In the genomic region with DNA sequence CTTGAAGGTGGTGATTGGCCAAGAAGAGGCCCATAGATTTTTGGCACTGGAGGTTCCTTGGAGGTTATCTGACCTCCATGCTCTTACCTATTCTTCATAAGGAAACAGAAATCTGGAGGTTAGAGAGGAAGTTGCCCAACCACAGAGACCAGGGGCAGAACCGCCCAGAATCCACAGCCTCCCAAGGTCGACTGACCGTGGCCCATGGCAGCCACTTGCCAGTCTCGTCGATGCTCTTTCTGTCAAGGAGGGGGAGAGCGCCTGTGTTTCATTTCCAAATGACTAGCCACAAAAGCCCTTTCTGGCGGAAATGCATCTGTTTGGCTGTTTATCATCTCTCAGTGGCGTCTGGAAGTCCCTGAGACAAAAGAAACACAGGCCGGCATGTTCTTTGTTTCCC, we compare ENCODE assay signal across 12 cellular contexts. TPM values are rescaled to one million over a fixed set of nuclear protein-coding genes. Genes with fewer than 3 reads are reported as not detected.
DNase-seq lines count a peak whose midpoint lies in the region; ATAC-seq and TF ChIP-seq lines count a peak whose summit lies in the region.
"Had no signal": no experiment of that assay in that cellular context is flagged by ENCODE, and none has a peak within 500 bp of the region (broad histone marks: within the 10 kb centered on the region; RNA-seq: fewer than 3 reads in every experiment).

No MANE protein-coding gene starts in this region.

- H3K9ac ChIP-seq in OCI-LY3 (ENCODE audit: low read length) (no peak overlapping the region), smooth muscle cell (ENCODE audit: low read depth) (no peak overlapping the region)

- H3F3A ChIP-seq in smooth muscle cell (ENCODE audit: low read depth), result no peaks in the 10 kb centered on the region

- H3K36me3 ChIP-seq in OCI-LY3 (replicated peaks; ENCODE audit: low read depth, low read length) (no peaks in the 10 kb centered on the region), smooth muscle cell (ENCODE audit: low read depth) (no peaks in the 10 kb centered on the region)

- no peak for TF ChIP-seq CTCF in OCI-LY3 (IDR thresholded peaks at IDR 0.05; ENCODE audit: low read depth, low read length)
- no peak for TF ChIP-seq CTCF in smooth muscle cell (IDR thresholded peaks at IDR 0.05; ENCODE audit: borderline replicate concordance, insufficient read depth, poor library complexity, severe bottlenecking)
- TF ChIP-seq CTCF in GM13977 (IDR thresholded peaks at IDR 0.05; ENCODE audit: extremely low read depth, insufficient read depth, missing control alignments), result no peak

- H2AFZ ChIP-seq in OCI-LY3 (ENCODE audit: low read depth, low read length), result peak overlapping the region; percentile 46; the same call in 1 of the 2 replicates
- H2AFZ ChIP-seq in smooth muscle cell (ENCODE audit: low read depth), result no peak overlapping the region

- H4K20me1 ChIP-seq in OCI-LY3 (ENCODE audit: insufficient read depth, low read length) (no peaks in the 10 kb centered on the region), smooth muscle cell (ENCODE audit: low read depth) (no peaks in the 10 kb centered on the region)

- H3K79me2 ChIP-seq in OCI-LY3 (ENCODE audit: low read length) (no peaks in the 10 kb centered on the region), smooth muscle cell (ENCODE audit: low read depth) (no peaks in the 10 kb centered on the region)

- H3K4me3 ChIP-seq in OCI-LY3 (ENCODE audit: low read length), result no peak overlapping the region
- no peak overlapping the region for H3K4me3 ChIP-seq in smooth muscle cell

- ATAC-seq in GM21619 (IDR thresholded peaks at IDR 0.05; ENCODE audit: unreplicated experiment) (peak; percentile 56), HG03196 (IDR thresholded peaks at IDR 0.05; ENCODE audit: unreplicated experiment) (no peak)
- ATAC-seq: foreskin keratinocyte, left lobe of liver had no signal

- H3K27ac ChIP-seq in OCI-LY3 (ENCODE audit: low read length) (no peak overlapping the region), smooth muscle cell (ENCODE audit: low read depth) (no peak overlapping the region)
- H3K27ac ChIP-seq: foreskin keratinocyte had no signal

- H3K4me1 ChIP-seq in OCI-LY3 (ENCODE audit: low read length) (peaks cover 4% of the 10 kb centered on the region; the same call in 1 of the 2 replicates), smooth muscle cell (ENCODE audit: low read depth) (no peaks in the 10 kb centered on the region)
- H3K4me1 ChIP-seq: foreskin keratinocyte had no signal

- 0 out of 2 replicates have a peak, but pooled peaks cover 5% of the 10 kb centered on the region for H3K9me3 ChIP-seq in OCI-LY3 (ENCODE audit: insufficient read depth, low read length)
- no peaks in the 10 kb centered on the region for H3K9me3 ChIP-seq in smooth muscle cell (replicated peaks; ENCODE audit: low read depth)

- H3K27me3 ChIP-seq in OCI-LY3 (ENCODE audit: low read depth, low read length) (no peaks in the 10 kb centered on the region; the same call in 1 of the 2 replicates), smooth muscle cell (ENCODE audit: low read depth) (peaks cover 44% of the 10 kb centered on the region)

- WGBS in smooth muscle cell (ENCODE audit: low lambda C conversion rate), result 78% methylated on average over 9 of the region's 9 CpGs

- DNase-seq in NOMO-1 treated with DMSO at 0.1 percent for 48 hours (lab: John Stamatoyannopoulos, UW; ENCODE audit: unreplicated experiment) (peak; percentile 17), NOMO-1 treated with dmso at 0.1 percent for 144 hours (lab: John Stamatoyannopoulos, UW; ENCODE audit: unreplicated experiment) (no peak), posterior vena cava (ENCODE audit: low spot score) (peak; percentile 63), smooth muscle cell (lab: John Stamatoyannopoulos, UW; ENCODE audit: unreplicated experiment) (no peak), GM13977 (ENCODE audit: low spot score) (no peak)
- DNase-seq: activated CD4-positive, CD25-positive, alpha-beta regulatory T cell treated with anti-CD3 and anti-CD28 coated beads, Interleukin-2, amount 50 U/mL, for 72 hours; activated naive CD4-positive, alpha-beta T cell treated with Interleukin-2 at 50 U/mL for 16 hours; foreskin keratinocyte had no signal

- H3K4me2 ChIP-seq in OCI-LY3 (ENCODE audit: low read length), result 0 out of 2 replicates have a peak overlapping the region, but pooled peaks have one; percentile 26
- H3K4me2 ChIP-seq in smooth muscle cell, result no peak overlapping the region

- in situ Hi-C loops in GM13977 (cut with MboI; ENCODE audit: low pct_unique_long_range_greater_than_20kb, low sequenced_read_pairs, unreplicated experiment), result loop anchor here (25.0 kb wide), 1 partner anchor 702 kb away; the partner anchor contains the start of gene CCDC201

- intact Hi-C loops in posterior vena cava (cut with DNase I), result no loop called here

RNA-seq across cellular contexts. Expression of gene RAMP3, which starts 2.8 kb away (rescaled TPM):
- 10 to 100 TPM; 45.5 to 54.1 TPM for total RNA-seq in posterior vena cava
- not detected in 2 replicates for total RNA-seq in smooth muscle cell
- not detected in 2 replicates for polyA plus RNA-seq in smooth muscle cell
- total RNA-seq: foreskin keratinocyte had no signal
- polyA plus RNA-seq: foreskin keratinocyte had no signal

RNA-seq across cellular contexts. Expression of gene TBRG4, which starts 48.9 kb away (rescaled TPM):
- total RNA-seq in posterior vena cava, result 10 to 100 TPM; 32.5 to 35.1 TPM
- total RNA-seq in smooth muscle cell, result 21.8 and 30.2 TPM in 2 replicates
- polyA plus RNA-seq in smooth muscle cell, result 48.3 and 52.5 TPM in 2 replicates

Comparison
In these comparisons a context has a peak if more than half of its experiments do, and no peak if none do; other contexts are left out.
1. DNase-seq: peak in NOMO-1 treated with DMSO at 0.1 percent for 48 hours (single experiment) and posterior vena cava (single experiment); none in NOMO-1 treated with dmso at 0.1 percent for 144 hours (single experiment), smooth muscle cell (single experiment) and GM13977 (single experiment).
2. RNA of gene RAMP3, which starts 2.8 kb away (total RNA-seq): 45.5 to 54.1 TPM in posterior vena cava; not detected in smooth muscle cell; every median in the first group is over 10 times any median in the second.